In genomic region chr1:151346082-151346768, GRCh38 we compare ENCODE assay signal across 1 cellular context.
TF ChIP-seq lines count a peak whose summit lies in the region.

No MANE protein-coding gene starts in this region.

TF ChIP-seq in H1, 55 proteins besides CTCF, POLR2A, EP300 and RAD21:
- no peak for TF ChIP-seq MAFK (IDR thresholded peaks at IDR 0.05; ENCODE audit: low read depth, low read length)
- no peak for TF ChIP-seq NANOG (IDR thresholded peaks at IDR 0.05; ENCODE audit: insufficient read depth, low read depth, low read length, poor library complexity, severe bottlenecking)
- no peak for TF ChIP-seq POLR2AphosphoS5 (IDR thresholded peaks at IDR 0.05; ENCODE audit: low read depth, low read length)
- TF ChIP-seq USF2 (IDR thresholded peaks at IDR 0.05; ENCODE audit: low read length): no peak
- no peak for TF ChIP-seq TAF7 (optimal IDR thresholded peaks at IDR 0.05; ENCODE audit: borderline replicate concordance, low read depth, low read length)
- TF ChIP-seq E2F6 (IDR thresholded peaks at IDR 0.05): no peak
- TF ChIP-seq SIX5 (IDR thresholded peaks at IDR 0.05; ENCODE audit: low read depth, low read length): no peak
- TF ChIP-seq FOSL1 (IDR thresholded peaks at IDR 0.05; ENCODE audit: insufficient read depth, low read depth, low read length): no peak
TF ChIP-seq in H1: peak in this region for 0.
